In the genomic region with DNA sequence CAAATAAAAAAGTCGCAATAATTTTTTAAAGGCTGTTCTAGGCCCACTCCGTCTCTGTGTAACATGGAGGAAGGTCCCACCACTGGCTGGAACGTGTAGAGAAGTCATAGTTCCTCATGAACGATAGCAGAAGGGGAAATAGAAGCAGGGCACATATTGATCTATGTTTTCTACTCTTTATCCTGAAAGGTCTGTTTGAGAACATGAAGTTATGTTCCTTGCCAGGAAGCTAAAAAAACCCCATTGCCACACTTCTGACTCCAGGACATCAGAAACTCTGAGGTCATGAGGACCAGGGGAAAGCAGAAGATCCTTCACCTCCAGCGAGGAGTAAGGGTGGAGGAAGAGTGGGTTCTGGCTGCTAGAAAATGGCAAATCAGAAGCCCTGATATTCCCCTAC, we compare ENCODE assay signal across 2 cellular contexts.
A peak's percentile ranks its signal among the peaks of the same experiment; 100 is the strongest.
TF ChIP-seq lines count a peak whose summit lies in the region.

No MANE protein-coding gene starts in this region.

TF ChIP-seq in liver, 16 proteins besides CTCF, POLR2A, EP300 and RAD21:
- TF ChIP-seq SP1 (IDR thresholded peaks at IDR 0.05) (peak; percentile 50), TAF1 (conservative IDR thresholded peaks at IDR 0.05) (no peak), HNF4A (conservative IDR thresholded peaks at IDR 0.05) (peak; percentile 18 to 21), FOXA2 (IDR thresholded peaks at IDR 0.05) (no peak), EGR1 (IDR thresholded peaks at IDR 0.05; ENCODE audit: low read depth in 2 of 2) (no peak), RXRA (IDR thresholded peaks at IDR 0.05) (no peak), JUND (IDR thresholded peaks at IDR 0.05) (peak in 1 of 2 donors; percentile 46), FOXA1 (IDR thresholded peaks at IDR 0.05) (no peak), HNF4G (IDR thresholded peaks at IDR 0.05) (no peak), GABPA (IDR thresholded peaks at IDR 0.05 in 1 of 2, conservative IDR thresholded peaks at IDR 0.05 in 1 of 2) (no peak)
- TF ChIP-seq, protein P1, sequence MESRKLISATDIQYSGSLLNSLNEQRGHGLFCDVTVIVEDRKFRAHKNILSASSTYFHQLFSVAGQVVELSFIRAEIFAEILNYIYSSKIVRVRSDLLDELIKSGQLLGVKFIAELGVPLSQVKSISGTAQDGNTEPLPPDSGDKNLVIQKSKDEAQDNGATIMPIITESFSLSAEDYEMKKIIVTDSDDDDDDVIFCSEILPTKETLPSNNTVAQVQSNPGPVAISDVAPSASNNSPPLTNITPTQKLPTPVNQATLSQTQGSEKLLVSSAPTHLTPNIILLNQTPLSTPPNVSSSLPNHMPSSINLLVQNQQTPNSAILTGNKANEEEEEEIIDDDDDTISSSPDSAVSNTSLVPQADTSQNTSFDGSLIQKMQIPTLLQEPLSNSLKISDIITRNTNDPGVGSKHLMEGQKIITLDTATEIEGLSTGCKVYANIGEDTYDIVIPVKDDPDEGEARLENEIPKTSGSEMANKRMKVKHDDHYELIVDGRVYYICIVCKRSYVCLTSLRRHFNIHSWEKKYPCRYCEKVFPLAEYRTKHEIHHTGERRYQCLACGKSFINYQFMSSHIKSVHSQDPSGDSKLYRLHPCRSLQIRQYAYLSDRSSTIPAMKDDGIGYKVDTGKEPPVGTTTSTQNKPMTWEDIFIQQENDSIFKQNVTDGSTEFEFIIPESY (IDR thresholded peaks at IDR 0.05): no peak
- TF ChIP-seq, protein P2, sequence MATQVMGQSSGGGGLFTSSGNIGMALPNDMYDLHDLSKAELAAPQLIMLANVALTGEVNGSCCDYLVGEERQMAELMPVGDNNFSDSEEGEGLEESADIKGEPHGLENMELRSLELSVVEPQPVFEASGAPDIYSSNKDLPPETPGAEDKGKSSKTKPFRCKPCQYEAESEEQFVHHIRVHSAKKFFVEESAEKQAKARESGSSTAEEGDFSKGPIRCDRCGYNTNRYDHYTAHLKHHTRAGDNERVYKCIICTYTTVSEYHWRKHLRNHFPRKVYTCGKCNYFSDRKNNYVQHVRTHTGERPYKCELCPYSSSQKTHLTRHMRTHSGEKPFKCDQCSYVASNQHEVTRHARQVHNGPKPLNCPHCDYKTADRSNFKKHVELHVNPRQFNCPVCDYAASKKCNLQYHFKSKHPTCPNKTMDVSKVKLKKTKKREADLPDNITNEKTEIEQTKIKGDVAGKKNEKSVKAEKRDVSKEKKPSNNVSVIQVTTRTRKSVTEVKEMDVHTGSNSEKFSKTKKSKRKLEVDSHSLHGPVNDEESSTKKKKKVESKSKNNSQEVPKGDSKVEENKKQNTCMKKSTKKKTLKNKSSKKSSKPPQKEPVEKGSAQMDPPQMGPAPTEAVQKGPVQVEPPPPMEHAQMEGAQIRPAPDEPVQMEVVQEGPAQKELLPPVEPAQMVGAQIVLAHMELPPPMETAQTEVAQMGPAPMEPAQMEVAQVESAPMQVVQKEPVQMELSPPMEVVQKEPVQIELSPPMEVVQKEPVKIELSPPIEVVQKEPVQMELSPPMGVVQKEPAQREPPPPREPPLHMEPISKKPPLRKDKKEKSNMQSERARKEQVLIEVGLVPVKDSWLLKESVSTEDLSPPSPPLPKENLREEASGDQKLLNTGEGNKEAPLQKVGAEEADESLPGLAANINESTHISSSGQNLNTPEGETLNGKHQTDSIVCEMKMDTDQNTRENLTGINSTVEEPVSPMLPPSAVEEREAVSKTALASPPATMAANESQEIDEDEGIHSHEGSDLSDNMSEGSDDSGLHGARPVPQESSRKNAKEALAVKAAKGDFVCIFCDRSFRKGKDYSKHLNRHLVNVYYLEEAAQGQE (IDR thresholded peaks at IDR 0.05): no peak
- TF ChIP-seq, protein P3, sequence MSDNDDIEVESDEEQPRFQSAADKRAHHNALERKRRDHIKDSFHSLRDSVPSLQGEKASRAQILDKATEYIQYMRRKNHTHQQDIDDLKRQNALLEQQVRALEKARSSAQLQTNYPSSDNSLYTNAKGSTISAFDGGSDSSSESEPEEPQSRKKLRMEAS (IDR thresholded peaks at IDR 0.05): peak; percentile 7

TF ChIP-seq in HepG2, 621 proteins besides CTCF, POLR2A, EP300 and RAD21:
- no peak for TF ChIP-seq ZNF816 (CRISPR knock-in tag; IDR thresholded peaks at IDR 0.05; ENCODE audit: borderline replicate concordance)
- no peak for TF ChIP-seq PHF5A (CRISPR knock-in tag; IDR thresholded peaks at IDR 0.05; ENCODE audit: low read depth, unreplicated experiment)
- TF ChIP-seq ZNF678 (CRISPR knock-in tag; IDR thresholded peaks at IDR 0.05): no peak
- TF ChIP-seq, protein P4, sequence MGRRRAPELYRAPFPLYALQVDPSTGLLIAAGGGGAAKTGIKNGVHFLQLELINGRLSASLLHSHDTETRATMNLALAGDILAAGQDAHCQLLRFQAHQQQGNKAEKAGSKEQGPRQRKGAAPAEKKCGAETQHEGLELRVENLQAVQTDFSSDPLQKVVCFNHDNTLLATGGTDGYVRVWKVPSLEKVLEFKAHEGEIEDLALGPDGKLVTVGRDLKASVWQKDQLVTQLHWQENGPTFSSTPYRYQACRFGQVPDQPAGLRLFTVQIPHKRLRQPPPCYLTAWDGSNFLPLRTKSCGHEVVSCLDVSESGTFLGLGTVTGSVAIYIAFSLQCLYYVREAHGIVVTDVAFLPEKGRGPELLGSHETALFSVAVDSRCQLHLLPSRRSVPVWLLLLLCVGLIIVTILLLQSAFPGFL (CRISPR knock-in tag; IDR thresholded peaks at IDR 0.05): no peak
- TF ChIP-seq NFATC3 (CRISPR knock-in tag; IDR thresholded peaks at IDR 0.05): no peak
- no peak for TF ChIP-seq ZFP36L2 (CRISPR knock-in tag; IDR thresholded peaks at IDR 0.05)
- TF ChIP-seq ATF1 (CRISPR knock-in tag; IDR thresholded peaks at IDR 0.05): no peak
- TF ChIP-seq ZNF251 (CRISPR knock-in tag; IDR thresholded peaks at IDR 0.05): no peak
- TF ChIP-seq, protein P5, sequence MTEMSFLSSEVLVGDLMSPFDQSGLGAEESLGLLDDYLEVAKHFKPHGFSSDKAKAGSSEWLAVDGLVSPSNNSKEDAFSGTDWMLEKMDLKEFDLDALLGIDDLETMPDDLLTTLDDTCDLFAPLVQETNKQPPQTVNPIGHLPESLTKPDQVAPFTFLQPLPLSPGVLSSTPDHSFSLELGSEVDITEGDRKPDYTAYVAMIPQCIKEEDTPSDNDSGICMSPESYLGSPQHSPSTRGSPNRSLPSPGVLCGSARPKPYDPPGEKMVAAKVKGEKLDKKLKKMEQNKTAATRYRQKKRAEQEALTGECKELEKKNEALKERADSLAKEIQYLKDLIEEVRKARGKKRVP (CRISPR knock-in tag; IDR thresholded peaks at IDR 0.05): no peak
- TF ChIP-seq, protein P6, sequence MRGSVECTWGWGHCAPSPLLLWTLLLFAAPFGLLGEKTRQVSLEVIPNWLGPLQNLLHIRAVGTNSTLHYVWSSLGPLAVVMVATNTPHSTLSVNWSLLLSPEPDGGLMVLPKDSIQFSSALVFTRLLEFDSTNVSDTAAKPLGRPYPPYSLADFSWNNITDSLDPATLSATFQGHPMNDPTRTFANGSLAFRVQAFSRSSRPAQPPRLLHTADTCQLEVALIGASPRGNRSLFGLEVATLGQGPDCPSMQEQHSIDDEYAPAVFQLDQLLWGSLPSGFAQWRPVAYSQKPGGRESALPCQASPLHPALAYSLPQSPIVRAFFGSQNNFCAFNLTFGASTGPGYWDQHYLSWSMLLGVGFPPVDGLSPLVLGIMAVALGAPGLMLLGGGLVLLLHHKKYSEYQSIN (CRISPR knock-in tag; IDR thresholded peaks at IDR 0.05; ENCODE audit: borderline replicate concordance): no peak
- no peak for TF ChIP-seq ETV6 (CRISPR knock-in tag; conservative IDR thresholded peaks at IDR 0.05)
- TF ChIP-seq, protein P7, sequence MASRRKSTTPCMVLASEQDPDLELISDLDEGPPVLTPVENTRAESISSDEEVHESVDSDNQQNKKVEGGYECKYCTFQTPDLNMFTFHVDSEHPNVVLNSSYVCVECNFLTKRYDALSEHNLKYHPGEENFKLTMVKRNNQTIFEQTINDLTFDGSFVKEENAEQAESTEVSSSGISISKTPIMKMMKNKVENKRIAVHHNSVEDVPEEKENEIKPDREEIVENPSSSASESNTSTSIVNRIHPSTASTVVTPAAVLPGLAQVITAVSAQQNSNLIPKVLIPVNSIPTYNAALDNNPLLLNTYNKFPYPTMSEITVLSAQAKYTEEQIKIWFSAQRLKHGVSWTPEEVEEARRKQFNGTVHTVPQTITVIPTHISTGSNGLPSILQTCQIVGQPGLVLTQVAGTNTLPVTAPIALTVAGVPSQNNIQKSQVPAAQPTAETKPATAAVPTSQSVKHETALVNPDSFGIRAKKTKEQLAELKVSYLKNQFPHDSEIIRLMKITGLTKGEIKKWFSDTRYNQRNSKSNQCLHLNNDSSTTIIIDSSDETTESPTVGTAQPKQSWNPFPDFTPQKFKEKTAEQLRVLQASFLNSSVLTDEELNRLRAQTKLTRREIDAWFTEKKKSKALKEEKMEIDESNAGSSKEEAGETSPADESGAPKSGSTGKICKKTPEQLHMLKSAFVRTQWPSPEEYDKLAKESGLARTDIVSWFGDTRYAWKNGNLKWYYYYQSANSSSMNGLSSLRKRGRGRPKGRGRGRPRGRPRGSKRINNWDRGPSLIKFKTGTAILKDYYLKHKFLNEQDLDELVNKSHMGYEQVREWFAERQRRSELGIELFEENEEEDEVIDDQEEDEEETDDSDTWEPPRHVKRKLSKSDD (CRISPR knock-in tag; IDR thresholded peaks at IDR 0.05; ENCODE audit: low read depth): no peak
- TF ChIP-seq CHD4 (IDR thresholded peaks at IDR 0.05; ENCODE audit: borderline replicate concordance, low read length): no peak
- no peak for TF ChIP-seq ZFP1 (CRISPR knock-in tag; IDR thresholded peaks at IDR 0.05)
- no peak for TF ChIP-seq MIER3 (CRISPR knock-in tag; IDR thresholded peaks at IDR 0.05; ENCODE audit: borderline replicate concordance)
- TF ChIP-seq, protein P8, sequence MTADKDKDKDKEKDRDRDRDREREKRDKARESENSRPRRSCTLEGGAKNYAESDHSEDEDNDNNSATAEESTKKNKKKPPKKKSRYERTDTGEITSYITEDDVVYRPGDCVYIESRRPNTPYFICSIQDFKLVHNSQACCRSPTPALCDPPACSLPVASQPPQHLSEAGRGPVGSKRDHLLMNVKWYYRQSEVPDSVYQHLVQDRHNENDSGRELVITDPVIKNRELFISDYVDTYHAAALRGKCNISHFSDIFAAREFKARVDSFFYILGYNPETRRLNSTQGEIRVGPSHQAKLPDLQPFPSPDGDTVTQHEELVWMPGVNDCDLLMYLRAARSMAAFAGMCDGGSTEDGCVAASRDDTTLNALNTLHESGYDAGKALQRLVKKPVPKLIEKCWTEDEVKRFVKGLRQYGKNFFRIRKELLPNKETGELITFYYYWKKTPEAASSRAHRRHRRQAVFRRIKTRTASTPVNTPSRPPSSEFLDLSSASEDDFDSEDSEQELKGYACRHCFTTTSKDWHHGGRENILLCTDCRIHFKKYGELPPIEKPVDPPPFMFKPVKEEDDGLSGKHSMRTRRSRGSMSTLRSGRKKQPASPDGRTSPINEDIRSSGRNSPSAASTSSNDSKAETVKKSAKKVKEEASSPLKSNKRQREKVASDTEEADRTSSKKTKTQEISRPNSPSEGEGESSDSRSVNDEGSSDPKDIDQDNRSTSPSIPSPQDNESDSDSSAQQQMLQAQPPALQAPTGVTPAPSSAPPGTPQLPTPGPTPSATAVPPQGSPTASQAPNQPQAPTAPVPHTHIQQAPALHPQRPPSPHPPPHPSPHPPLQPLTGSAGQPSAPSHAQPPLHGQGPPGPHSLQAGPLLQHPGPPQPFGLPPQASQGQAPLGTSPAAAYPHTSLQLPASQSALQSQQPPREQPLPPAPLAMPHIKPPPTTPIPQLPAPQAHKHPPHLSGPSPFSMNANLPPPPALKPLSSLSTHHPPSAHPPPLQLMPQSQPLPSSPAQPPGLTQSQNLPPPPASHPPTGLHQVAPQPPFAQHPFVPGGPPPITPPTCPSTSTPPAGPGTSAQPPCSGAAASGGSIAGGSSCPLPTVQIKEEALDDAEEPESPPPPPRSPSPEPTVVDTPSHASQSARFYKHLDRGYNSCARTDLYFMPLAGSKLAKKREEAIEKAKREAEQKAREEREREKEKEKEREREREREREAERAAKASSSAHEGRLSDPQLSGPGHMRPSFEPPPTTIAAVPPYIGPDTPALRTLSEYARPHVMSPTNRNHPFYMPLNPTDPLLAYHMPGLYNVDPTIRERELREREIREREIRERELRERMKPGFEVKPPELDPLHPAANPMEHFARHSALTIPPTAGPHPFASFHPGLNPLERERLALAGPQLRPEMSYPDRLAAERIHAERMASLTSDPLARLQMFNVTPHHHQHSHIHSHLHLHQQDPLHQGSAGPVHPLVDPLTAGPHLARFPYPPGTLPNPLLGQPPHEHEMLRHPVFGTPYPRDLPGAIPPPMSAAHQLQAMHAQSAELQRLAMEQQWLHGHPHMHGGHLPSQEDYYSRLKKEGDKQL (CRISPR knock-in tag; IDR thresholded peaks at IDR 0.05; ENCODE audit: low read depth): no peak
- no peak for TF ChIP-seq KDM5A (IDR thresholded peaks at IDR 0.05; ENCODE audit: borderline replicate concordance, low read length)
- TF ChIP-seq ZNF337 (CRISPR knock-in tag; IDR thresholded peaks at IDR 0.05; ENCODE audit: borderline replicate concordance, low read depth): no peak
- TF ChIP-seq, protein P9, sequence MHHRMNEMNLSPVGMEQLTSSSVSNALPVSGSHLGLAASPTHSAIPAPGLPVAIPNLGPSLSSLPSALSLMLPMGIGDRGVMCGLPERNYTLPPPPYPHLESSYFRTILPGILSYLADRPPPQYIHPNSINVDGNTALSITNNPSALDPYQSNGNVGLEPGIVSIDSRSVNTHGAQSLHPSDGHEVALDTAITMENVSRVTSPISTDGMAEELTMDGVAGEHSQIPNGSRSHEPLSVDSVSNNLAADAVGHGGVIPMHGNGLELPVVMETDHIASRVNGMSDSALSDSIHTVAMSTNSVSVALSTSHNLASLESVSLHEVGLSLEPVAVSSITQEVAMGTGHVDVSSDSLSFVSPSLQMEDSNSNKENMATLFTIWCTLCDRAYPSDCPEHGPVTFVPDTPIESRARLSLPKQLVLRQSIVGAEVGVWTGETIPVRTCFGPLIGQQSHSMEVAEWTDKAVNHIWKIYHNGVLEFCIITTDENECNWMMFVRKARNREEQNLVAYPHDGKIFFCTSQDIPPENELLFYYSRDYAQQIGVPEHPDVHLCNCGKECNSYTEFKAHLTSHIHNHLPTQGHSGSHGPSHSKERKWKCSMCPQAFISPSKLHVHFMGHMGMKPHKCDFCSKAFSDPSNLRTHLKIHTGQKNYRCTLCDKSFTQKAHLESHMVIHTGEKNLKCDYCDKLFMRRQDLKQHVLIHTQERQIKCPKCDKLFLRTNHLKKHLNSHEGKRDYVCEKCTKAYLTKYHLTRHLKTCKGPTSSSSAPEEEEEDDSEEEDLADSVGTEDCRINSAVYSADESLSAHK (CRISPR knock-in tag; IDR thresholded peaks at IDR 0.05; ENCODE audit: borderline replicate concordance): no peak
